Comparison of ENCODE assay signal across 20 cellular contexts in genomic region chr17:2331303-2331702, GRCh38. TPM values are rescaled to one million over a fixed set of nuclear protein-coding genes. Genes with fewer than 3 reads are reported as not detected.
DNase-seq lines count a peak whose midpoint lies in the region; ATAC-seq, FAIRE-seq and TF ChIP-seq lines count a peak whose summit lies in the region.
"Had no signal": no experiment of that assay in that cellular context is flagged by ENCODE, and none has a peak within 500 bp of the region (broad histone marks: within the 10 kb centered on the region; RNA-seq: fewer than 3 reads in every experiment).

No MANE protein-coding gene starts in this region.

- no peak overlapping the region for H3K9ac ChIP-seq in HCT116 (ENCODE audit: low read length)
- no peak overlapping the region for H3K9ac ChIP-seq in K562 (ENCODE audit: insufficient read depth in 1 of 2, low read depth in 2 of 2, low read length in 2 of 2)
- H3K9ac ChIP-seq: KMS-11 had no signal

- H3K4me3 ChIP-seq in HCT116 (replicated peaks in 1 of 2; ENCODE audit: low read depth in 1 of 2, low read length in 2 of 2) = no peak overlapping the region
- H3K4me3 ChIP-seq in K562 = no peak overlapping the region
- no peak overlapping the region for H3K4me3 ChIP-seq in fibroblast of mammary gland (ENCODE audit: control insufficient read depth, low read depth, low read length)
- H3K4me3 ChIP-seq: GM23338, HAP-1 had no signal

- CTCF ChIA-PET in HCT116 (lab: Charles Lee) (no interaction called here), K562 (lab: Yijun Ruan, JAX; ENCODE audit: low intra/inter-chr PET ratio) (no interaction called here)

- 90% methylated on average over 3 of the region's 3 CpGs for WGBS in K562 (ENCODE audit: insufficient coverage, low coverage, missing lambda C conversion rate)

- H3K27ac ChIP-seq in HCT116 (ENCODE audit: low read depth, low read length) (no peak overlapping the region), K562 (ENCODE audit: extremely low read depth, low read depth, low read length) (no peak overlapping the region)
- H3K27ac ChIP-seq: C4-2B, HL-60, KMS-11 had no signal

- H4K20me1 ChIP-seq in HCT116 (ENCODE audit: insufficient read depth) = peaks cover 39% of the 10 kb centered on the region; the same call in 1 of the 2 replicates
- H4K20me1 ChIP-seq in K562 (replicated peaks; ENCODE audit: control insufficient read depth, insufficient read depth, low read length) = no peaks in the 10 kb centered on the region

- H3K9me3 ChIP-seq in HCT116 (ENCODE audit: control insufficient read depth in 1 of 2, insufficient read depth in 1 of 2, low read depth in 1 of 2, low read length in 2 of 2) (no peaks in the 10 kb centered on the region), K562 (replicated peaks; ENCODE audit: control insufficient read depth, insufficient read depth, low read depth, low read length) (no peaks in the 10 kb centered on the region; the same call in 1 of the 2 replicates)
- H3K9me3 ChIP-seq: BE2C, HAP-1 had no signal

- TF ChIP-seq POLR2A in HCT116 (IDR thresholded peaks at IDR 0.05; ENCODE audit: borderline replicate concordance, extremely low read depth, insufficient read depth, insufficient read length) (no peak), K562 (conservative IDR thresholded peaks at IDR 0.05) (no peak)

- TF ChIP-seq RAD21 in HCT116 (IDR thresholded peaks at IDR 0.05; ENCODE audit: low read depth) (no peak), K562 (CRISPR knock-in tag; conservative IDR thresholded peaks at IDR 0.05 in 1 of 2, IDR thresholded peaks at IDR 0.05 in 1 of 2) (no peak)

- no peaks in the 10 kb centered on the region for H3K9me1 ChIP-seq in K562 (ENCODE audit: control insufficient read depth, insufficient read depth, low read length)

- H3K4me1 Mint-ChIP-seq in activated naive CD8-positive, alpha-beta T cell treated with anti-CD3 and anti-CD28 coated beads, Interleukin-2, amount 50 U/mL, for 24 hours = peaks cover 19% of the 10 kb centered on the region
- peaks cover 16% of the 10 kb centered on the region for H3K4me1 Mint-ChIP-seq in activated naive CD8-positive, alpha-beta T cell treated with anti-CD3 and anti-CD28 coated beads for 36 hours

- FAIRE-seq in K562 (lab: Jason Lieb, UNC) = no peak
- FAIRE-seq: A204.1 had no signal

- POLR2A ChIA-PET in HCT116 (lab: Charles Lee) (interaction anchor here (1.4 kb wide), 1 partner anchor 10 kb away, joined by 3 read pairs; no protein-coding TSS in a partner anchor), K562 (lab: Yijun Ruan, JAX) (interaction anchor here (1.0 to 1.6 kb wide), 5 partner anchors 10 to 27 kb away, joined by 3 to 7 read pairs (median 6); partner anchors contain the start of genes SMG6 and SRR)

- H3K4me2 ChIP-seq in HCT116 (ENCODE audit: low read length) (no peak overlapping the region), K562 (ENCODE audit: insufficient read depth, low read length) (no peak overlapping the region)
- H3K4me2 ChIP-seq: GM23338, KMS-11 had no signal

- RAD21 ChIA-PET in HCT116 (lab: Charles Lee; ENCODE audit: low non-redundant PET in 1 of 2, low total read pairs in 2 of 2, uncharacterized antibody in 2 of 2, unreplicated experiment in 2 of 2) = no interaction called here

- peaks cover 0 to 15% of the 10 kb centered on the region in 2 experiments; a peak in 3 of 4 replicates for H3K4me1 ChIP-seq in HCT116 (ENCODE audit: control insufficient read depth in 1 of 2, insufficient read depth in 2 of 2, low read length in 2 of 2)
- peaks cover under 1 to 14% of the 10 kb centered on the region in 2 experiments; a peak in 4 of 5 replicates for H3K4me1 ChIP-seq in K562 (replicated peaks in 1 of 2; ENCODE audit: control insufficient read depth in 2 of 2, insufficient read depth in 2 of 2, low read length in 2 of 2)
- H3K4me1 ChIP-seq: BE2C had no signal

- intact Hi-C loops in HCT116 (cut with micrococcal nuclease) (no loop called here), K562 (cut with micrococcal nuclease) (no loop called here)

- in situ Hi-C loops in K562 (cut with MboI) = no loop called here

- no peaks in the 10 kb centered on the region for H3K27me3 Mint-ChIP-seq in activated naive CD8-positive, alpha-beta T cell treated with anti-CD3 and anti-CD28 coated beads, Interleukin-2, amount 50 U/mL, for 24 hours
- no peaks in the 10 kb centered on the region for H3K27me3 Mint-ChIP-seq in activated naive CD8-positive, alpha-beta T cell treated with anti-CD3 and anti-CD28 coated beads for 36 hours
- H3K27me3 Mint-ChIP-seq: CD4-positive, alpha-beta memory T cell; IgD-negative memory B cell had no signal

- peak; percentile 9 for ATAC-seq in activated naive CD8-positive, alpha-beta T cell treated with anti-CD3 and anti-CD28 coated beads, Interleukin-2, amount 50 U/mL, for 24 hours
- ATAC-seq in HCT116 (peak; percentile 21; the same call in 1 of the 2 replicates), K562 (no peak), GM19463 (IDR thresholded peaks at IDR 0.05; ENCODE audit: unreplicated experiment) (no peak)
- ATAC-seq in stimulated activated naive CD8-positive, alpha-beta T cell treated with anti-CD3 and anti-CD28 coated beads, Interleukin-15, Interleukin-2, amounts not matched to agents 100 U/mL and 50 U/mL, for 24 hours = no peak
- ATAC-seq: GM23338 had no signal

- no peaks in the 10 kb centered on the region for H3K27me3 ChIP-seq in HCT116 (ENCODE audit: insufficient read depth, low read length)
- H3K27me3 ChIP-seq in K562 (ENCODE audit: control insufficient read depth in 2 of 2, insufficient read depth in 2 of 2, low read length in 2 of 2) = no peaks in the 10 kb centered on the region
- H3K27me3 ChIP-seq: BE2C had no signal

- no peak overlapping the region for H2AFZ ChIP-seq in HCT116 (ENCODE audit: low read depth, low read length, poor library complexity, severe bottlenecking)
- H2AFZ ChIP-seq in K562 (ENCODE audit: low read depth, low read length) = no peak overlapping the region
- H2AFZ ChIP-seq: GM23338 had no signal

- H3K9me2 ChIP-seq in HCT116 (ENCODE audit: insufficient read depth) = no peaks in the 10 kb centered on the region

- peaks cover 22% of the 10 kb centered on the region for H3K36me3 Mint-ChIP-seq in activated naive CD8-positive, alpha-beta T cell treated with anti-CD3 and anti-CD28 coated beads, Interleukin-2, amount 50 U/mL, for 24 hours (ENCODE audit: low read depth)
- H3K36me3 Mint-ChIP-seq in activated naive CD8-positive, alpha-beta T cell treated with anti-CD3 and anti-CD28 coated beads for 36 hours = peaks cover 14% of the 10 kb centered on the region

- TF ChIP-seq CTCF in HCT116 (IDR thresholded peaks at IDR 0.05 in 2 of 3, conservative IDR thresholded peaks at IDR 0.05 in 1 of 3; ENCODE audit: borderline replicate concordance in 1 of 3, insufficient read depth in 1 of 3, low read depth in 2 of 3, low read length in 2 of 3) (peak in 2 of 3 experiments; percentile 14 to 30; a peak in 1 of 6 replicates), K562 (IDR thresholded peaks at IDR 0.05 in 2 of 3, conservative IDR thresholded peaks at IDR 0.05 in 1 of 3; ENCODE audit: insufficient read depth in 2 of 3, low read depth in 1 of 3, low read length in 3 of 3) (no peak), fibroblast of mammary gland (conservative IDR thresholded peaks at IDR 0.05; ENCODE audit: control insufficient read depth, insufficient read depth, low read depth, low read length) (no peak)

- H3K36me3 ChIP-seq in HCT116 (ENCODE audit: control insufficient read depth in 1 of 2, insufficient read depth in 2 of 2, low read length in 2 of 2) (peaks cover 72 to 80% of the 10 kb centered on the region in 2 experiments), K562 (ENCODE audit: control insufficient read depth, insufficient read depth, low read length) (peaks cover 89% of the 10 kb centered on the region)

- BruUV-seq in HCT116 (replicated peaks; lab: Mats Ljungman, UMichigan) (no TSS peak), K562 (replicated peaks; lab: Mats Ljungman, UMichigan) (no TSS peak)

- H3K79me2 ChIP-seq in HCT116 (ENCODE audit: insufficient read depth, low read length) = peaks cover 94% of the 10 kb centered on the region
- H3K79me2 ChIP-seq in K562 (ENCODE audit: control insufficient read depth, insufficient read depth, low read length) = peaks cover 68% of the 10 kb centered on the region

- H3K4me3 Mint-ChIP-seq in activated naive CD8-positive, alpha-beta T cell treated with anti-CD3 and anti-CD28 coated beads, Interleukin-2, amount 50 U/mL, for 24 hours = no peak overlapping the region
- no peak overlapping the region for H3K4me3 Mint-ChIP-seq in activated naive CD8-positive, alpha-beta T cell treated with anti-CD3 and anti-CD28 coated beads for 36 hours
- H3K4me3 Mint-ChIP-seq: CD4-positive, alpha-beta memory T cell; GM23338; HFFc6; IgD-negative memory B cell had no signal

- TF ChIP-seq EP300 in K562 (IDR thresholded peaks at IDR 0.05; ENCODE audit: low read length) = no peak

- H3K27ac Mint-ChIP-seq in activated naive CD8-positive, alpha-beta T cell treated with anti-CD3 and anti-CD28 coated beads, Interleukin-2, amount 50 U/mL, for 24 hours = no peak overlapping the region
- no peak overlapping the region for H3K27ac Mint-ChIP-seq in activated naive CD8-positive, alpha-beta T cell treated with anti-CD3 and anti-CD28 coated beads for 36 hours
- H3K27ac Mint-ChIP-seq: GM23338, HFFc6, IgD-negative memory B cell had no signal

- no peak for DNase-seq in activated naive CD8-positive, alpha-beta T cell treated with anti-CD3 and anti-CD28 coated beads, Interleukin-2, amount 50 U/mL, for 24 hours
- DNase-seq in activated naive CD8-positive, alpha-beta T cell treated with anti-CD3 and anti-CD28 coated beads for 36 hours = no peak
- DNase-seq in HCT116 (ENCODE audit: low read depth, low spot score) (no peak), K562 (ENCODE audit: extremely low read depth in 1 of 4, low spot score in 3 of 4) (no peak), fibroblast of mammary gland (ENCODE audit: low read depth) (peak; percentile 19), GM19240 (ENCODE audit: insufficient read length, low spot score) (no peak)
- DNase-seq in stimulated activated naive CD8-positive, alpha-beta T cell treated with anti-CD3 and anti-CD28 coated beads, Interleukin-15, Interleukin-2, amounts not matched to agents 100 U/mL and 50 U/mL, for 24 hours = no peak
- DNase-seq: BE2C; CD4-positive, alpha-beta memory T cell; DND-41; GDM1; HFFc6 had no signal

- H3K9me3 Mint-ChIP-seq in activated naive CD8-positive, alpha-beta T cell treated with anti-CD3 and anti-CD28 coated beads, Interleukin-2, amount 50 U/mL, for 24 hours = no peaks in the 10 kb centered on the region
- H3K9me3 Mint-ChIP-seq in activated naive CD8-positive, alpha-beta T cell treated with anti-CD3 and anti-CD28 coated beads for 36 hours = no peaks in the 10 kb centered on the region
- H3K9me3 Mint-ChIP-seq: CD4-positive, alpha-beta memory T cell; HFFc6; IgD-negative memory B cell had no signal

RNA-seq across cellular contexts. Expression of gene TSR1, which starts 5.0 kb away (rescaled TPM):
- total RNA-seq in activated naive CD8-positive, alpha-beta T cell treated with anti-CD3 and anti-CD28 coated beads for 36 hours = 100 to 1,000 TPM; 115 to 120 TPM
- total RNA-seq in HCT116 (2021; ENCODE audit: unreplicated experiment) (77.2 TPM), K562 (2014; rRNA removed) (87.5 and 90.0 TPM in 2 replicates), K562 (2014; rRNA removed; fragmentation: Illumina TruSeq; extraction: Trizol) (58.4 and 59.9 TPM in 2 replicates), K562 (2015; rRNA removed; fragmentation: Illumina TruSeq; extraction: Trizol) (55.2 and 55.5 TPM in 2 replicates), K562 (2021) (59.3 and 62.6 TPM in 2 replicates)
- 47.2 and 49.7 TPM in 2 replicates for polyA plus RNA-seq in HCT116 (2012)
- total RNA-seq in K562 (2011; cell fraction: chromatin; rRNA removed; ENCODE audit: low replicate concordance) = 56.9 and 60.1 TPM in 2 replicates
- 41.0 and 43.8 TPM in 2 replicates for total RNA-seq in K562 (2011; cell fraction: nucleolus; rRNA removed)
- 43.1 TPM in 2 replicates for total RNA-seq in K562 (2011; cell fraction: nucleoplasm; rRNA removed)
- polyA plus RNA-seq in K562 (2011; rRNA removed) (15.6 and 16.4 TPM in 2 replicates), K562 (2014; fragmentation: Illumina TruSeq; extraction: Trizol) (58.1 and 60.3 TPM in 2 replicates), K562 (2014; fragmentation: Nextera tagmentation; extraction: Ambion mirVana) (10 to 100 TPM; 16.4 to 41.1 TPM), K562 (2014; rRNA removed) (35.5 and 36.8 TPM in 2 replicates)
- 11.1 and 11.6 TPM in 2 replicates for polyA plus RNA-seq in K562 (2011; cell fraction: cytosol; rRNA removed)
- 32.0 and 43.6 TPM in 2 replicates for polyA plus RNA-seq in K562 (2011; cell fraction: nucleus; rRNA removed)
- polyA plus RNA-seq in K562 (2012) = 24.8 and 48.3 TPM in 2 replicates
- polyA minus RNA-seq in K562 (2011; rRNA and poly(A)+ RNA removed) = 14.5 and 19.0 TPM in 2 replicates
- 34.4 and 42.5 TPM in 2 replicates for polyA minus RNA-seq in K562 (2011; cell fraction: cytosol; rRNA and poly(A)+ RNA removed)
- polyA minus RNA-seq in K562 (2011; cell fraction: nucleus; rRNA and poly(A)+ RNA removed) = 42.3 and 64.4 TPM in 2 replicates

RNA-seq across cellular contexts. Expression of gene SGSM2, which starts 6.0 kb away (rescaled TPM):
- total RNA-seq in activated naive CD8-positive, alpha-beta T cell treated with anti-CD3 and anti-CD28 coated beads for 36 hours = 10 to 100 TPM; 35.7 to 36.8 TPM
- 68.1 TPM for total RNA-seq in HCT116 (2021; ENCODE audit: unreplicated experiment)
- 74.2 and 92.5 TPM in 2 replicates for polyA plus RNA-seq in HCT116 (2012)
- total RNA-seq in K562 (2011; cell fraction: chromatin; rRNA removed; ENCODE audit: low replicate concordance) = 68.3 and 189 TPM in 2 replicates
- total RNA-seq in K562 (2011; cell fraction: nucleolus; rRNA removed) = 83.7 and 87.9 TPM in 2 replicates
- 62.3 and 62.5 TPM in 2 replicates for total RNA-seq in K562 (2011; cell fraction: nucleoplasm; rRNA removed)
- total RNA-seq in K562 (2014; rRNA removed) = 14.8 and 15.9 TPM in 2 replicates
- total RNA-seq in K562 (2014; rRNA removed; fragmentation: Illumina TruSeq; extraction: Trizol) = 4.9 and 9.1 TPM in 2 replicates
- 11.8 and 13.0 TPM in 2 replicates for total RNA-seq in K562 (2015; rRNA removed; fragmentation: Illumina TruSeq; extraction: Trizol)
- total RNA-seq in K562 (2021) = 15.3 and 20.2 TPM in 2 replicates
- polyA plus RNA-seq in K562 (2011; rRNA removed) = 20.7 and 22.6 TPM in 2 replicates
- 18.1 and 32.9 TPM in 2 replicates for polyA plus RNA-seq in K562 (2011; cell fraction: cytosol; rRNA removed)
- polyA plus RNA-seq in K562 (2011; cell fraction: nucleus; rRNA removed) = 125 and 246 TPM in 2 replicates
- polyA plus RNA-seq in K562 (2012) = 22.3 and 33.7 TPM in 2 replicates
- polyA plus RNA-seq in K562 (2014; fragmentation: Illumina TruSeq; extraction: Trizol) = 14.9 and 16.3 TPM in 2 replicates
- under 1 TPM; 0.20 to 0.62 TPM for polyA plus RNA-seq in K562 (2014; fragmentation: Nextera tagmentation; extraction: Ambion mirVana)
- 24.1 and 26.3 TPM in 2 replicates for polyA plus RNA-seq in K562 (2014; rRNA removed)
- 7.6 and 10.0 TPM in 2 replicates for polyA minus RNA-seq in K562 (2011; rRNA and poly(A)+ RNA removed)
- 7.5 and 8.6 TPM in 2 replicates for polyA minus RNA-seq in K562 (2011; cell fraction: cytosol; rRNA and poly(A)+ RNA removed)
- polyA minus RNA-seq in K562 (2011; cell fraction: nucleus; rRNA and poly(A)+ RNA removed) = 21.7 and 23.0 TPM in 2 replicates

RNA-seq across cellular contexts. Expression of gene SRR, which starts 27.6 kb away (rescaled TPM):
- total RNA-seq in activated naive CD8-positive, alpha-beta T cell treated with anti-CD3 and anti-CD28 coated beads for 36 hours = 10 to 100 TPM; 10.9 to 13.1 TPM
- 15.1 TPM for total RNA-seq in HCT116 (2021; ENCODE audit: unreplicated experiment)
- 6.1 and 8.8 TPM in 2 replicates for polyA plus RNA-seq in HCT116 (2012)
- total RNA-seq in K562 (2011; cell fraction: chromatin; rRNA removed; ENCODE audit: low replicate concordance) = 5.3 and 10.9 TPM in 2 replicates
- total RNA-seq in K562 (2011; cell fraction: nucleolus; rRNA removed) = 4.5 and 5.4 TPM in 2 replicates
- 9.8 and 14.4 TPM in 2 replicates for total RNA-seq in K562 (2011; cell fraction: nucleoplasm; rRNA removed)
- 6.7 and 7.4 TPM in 2 replicates for total RNA-seq in K562 (2014; rRNA removed)
- 3.7 and 5.0 TPM in 2 replicates for total RNA-seq in K562 (2014; rRNA removed; fragmentation: Illumina TruSeq; extraction: Trizol)
- total RNA-seq in K562 (2015; rRNA removed; fragmentation: Illumina TruSeq; extraction: Trizol) = 4.3 and 7.0 TPM in 2 replicates
- total RNA-seq in K562 (2021) = 8.1 and 9.9 TPM in 2 replicates
- polyA plus RNA-seq in K562 (2011; rRNA removed) = 19.4 and 19.5 TPM in 2 replicates
- polyA plus RNA-seq in K562 (2011; cell fraction: cytosol; rRNA removed) = 5.2 and 7.3 TPM in 2 replicates
- polyA plus RNA-seq in K562 (2011; cell fraction: nucleus; rRNA removed) = 3.8 and 6.8 TPM in 2 replicates
- 7.8 and 8.1 TPM in 2 replicates for polyA plus RNA-seq in K562 (2012)
- 6.6 and 9.5 TPM in 2 replicates for polyA plus RNA-seq in K562 (2014; fragmentation: Illumina TruSeq; extraction: Trizol)
- polyA plus RNA-seq in K562 (2014; fragmentation: Nextera tagmentation; extraction: Ambion mirVana) = 10 to 100 TPM; 10.0 to 14.7 TPM
- polyA plus RNA-seq in K562 (2014; rRNA removed) = 4.9 and 7.9 TPM in 2 replicates
- polyA minus RNA-seq in K562 (2011; rRNA and poly(A)+ RNA removed) = 8.0 and 9.0 TPM in 2 replicates
- polyA minus RNA-seq in K562 (2011; cell fraction: cytosol; rRNA and poly(A)+ RNA removed) = 7.1 and 7.2 TPM in 2 replicates
- 2.4 and 3.7 TPM in 2 replicates for polyA minus RNA-seq in K562 (2011; cell fraction: nucleus; rRNA and poly(A)+ RNA removed)

RNA-seq across cellular contexts. Expression of gene SMG6, which starts 27.7 kb away (rescaled TPM):
- 10 to 100 TPM; 48.7 to 51.8 TPM for total RNA-seq in activated naive CD8-positive, alpha-beta T cell treated with anti-CD3 and anti-CD28 coated beads for 36 hours
- total RNA-seq in HCT116 (2021; ENCODE audit: unreplicated experiment) = 23.1 TPM
- 18.0 and 19.2 TPM in 2 replicates for polyA plus RNA-seq in HCT116 (2012)
- total RNA-seq in K562 (2011; cell fraction: chromatin; rRNA removed; ENCODE audit: low replicate concordance) = 39.4 and 43.0 TPM in 2 replicates
- total RNA-seq in K562 (2011; cell fraction: nucleolus; rRNA removed) = 14.7 and 18.7 TPM in 2 replicates
- 30.8 and 31.7 TPM in 2 replicates for total RNA-seq in K562 (2011; cell fraction: nucleoplasm; rRNA removed)
- 6.9 and 7.3 TPM in 2 replicates for total RNA-seq in K562 (2014; rRNA removed)
- total RNA-seq in K562 (2014; rRNA removed; fragmentation: Illumina TruSeq; extraction: Trizol) = 5.7 and 6.1 TPM in 2 replicates
- 6.0 TPM in 2 replicates for total RNA-seq in K562 (2015; rRNA removed; fragmentation: Illumina TruSeq; extraction: Trizol)
- total RNA-seq in K562 (2021) = 12.8 and 13.7 TPM in 2 replicates
- polyA plus RNA-seq in K562 (2011; rRNA removed) = 1.7 and 3.6 TPM in 2 replicates
- polyA plus RNA-seq in K562 (2011; cell fraction: cytosol; rRNA removed) = 4.2 and 6.2 TPM in 2 replicates
- 8.5 and 16.5 TPM in 2 replicates for polyA plus RNA-seq in K562 (2011; cell fraction: nucleus; rRNA removed)
- polyA plus RNA-seq in K562 (2012) = 10.2 and 21.1 TPM in 2 replicates
- 13.9 TPM in 2 replicates for polyA plus RNA-seq in K562 (2014; fragmentation: Illumina TruSeq; extraction: Trizol)
- polyA plus RNA-seq in K562 (2014; fragmentation: Nextera tagmentation; extraction: Ambion mirVana) = under 1 TPM; 0.44 to 0.45 TPM
- polyA plus RNA-seq in K562 (2014; rRNA removed) = 5.5 and 5.8 TPM in 2 replicates
- polyA minus RNA-seq in K562 (2011; rRNA and poly(A)+ RNA removed) = 4.8 and 5.1 TPM in 2 replicates
- polyA minus RNA-seq in K562 (2011; cell fraction: cytosol; rRNA and poly(A)+ RNA removed) = 10.2 and 10.9 TPM in 2 replicates
- polyA minus RNA-seq in K562 (2011; cell fraction: nucleus; rRNA and poly(A)+ RNA removed) = 9.1 and 9.8 TPM in 2 replicates

Comparison
In these comparisons a context has a peak if more than half of its experiments do, and no peak if none do; other contexts are left out.
1. ATAC-seq: peak in activated naive CD8-positive, alpha-beta T cell treated with anti-CD3 and anti-CD28 coated beads, Interleukin-2, amount 50 U/mL, for 24 hours (single experiment) and HCT116 (single experiment); none in K562 (single experiment), stimulated activated naive CD8-positive, alpha-beta T cell treated with anti-CD3 and anti-CD28 coated beads, Interleukin-15, Interleukin-2, amounts not matched to agents 100 U/mL and 50 U/mL, for 24 hours (single experiment) and GM19463 (single experiment).
2. CTCF ChIP-seq: peak in HCT116 (2 of 3); none in K562 (0 of 3) and fibroblast of mammary gland (single experiment).